20 cellular contexts compared by ENCODE assay signal in genomic region chr3:122461834-122462233, GRCh38.
"Had no signal": no experiment of that assay in that cellular context is flagged by ENCODE, and none has a peak within 500 bp of the region (broad histone marks: within the 10 kb centered on the region; RNA-seq: fewer than 3 reads in every experiment).

No MANE protein-coding gene starts in this region.

- FAIRE-seq: urothelium cell line had no signal

- H3K4me2 ChIP-seq: smooth muscle cell had no signal

- H3K4me3 Mint-ChIP-seq: activated CD8-positive, alpha-beta T cell treated with anti-CD3 and anti-CD28 coated beads, Interleukin-2, amount 10 ng/mL, durations not matched to agents 7 days and 5 days; nephron progenitor cell; stimulated activated naive B cell treated with anti-CD40 and anti-IgM and Interleukin-4, amounts not matched to agents 10 μg/mL and 1 μg/mL and 100 μg/mL, for 72 hours had no signal

- H3K4me1 Mint-ChIP-seq: nephron progenitor cell had no signal

- H3K27ac Mint-ChIP-seq: activated CD8-positive, alpha-beta T cell treated with anti-CD3 and anti-CD28 coated beads, Interleukin-2, amount 10 ng/mL, durations not matched to agents 7 days and 5 days; activated T-helper 2 cell treated with anti-CD3 and anti-CD28 coated beads, Interferon-gamma antibody, Interleukin-2, Interleukin-4, amounts not matched to agents 10 μg/mL and 5 μg/mL and 100 μg/mL, durations not matched to agents 14 hours and 24 hours and 36 hours; nephron progenitor cell; stimulated activated naive B cell treated with anti-CD40 and anti-IgM and Interleukin-4, amounts not matched to agents 10 μg/mL and 1 μg/mL and 100 μg/mL, for 72 hours had no signal

- H3K27me3 ChIP-seq: body of pancreas, cardiac muscle cell, transverse colon had no signal

- DNase-seq: activated CD4-positive, alpha-beta T cell treated with anti-CD3 and anti-CD28 coated beads, Interleukin-2, amount 50 U/mL, for 1 hour; activated CD4-positive, CD25-positive, alpha-beta regulatory T cell treated with anti-CD3 and anti-CD28 coated beads, Interleukin-2, amount 50 U/mL, for 72 hours; activated CD8-positive, alpha-beta T cell treated with anti-CD3 and anti-CD28 coated beads, Interleukin-2, amount 10 ng/mL, durations not matched to agents 7 days and 5 days; activated naive CD4-positive, alpha-beta T cell; body of pancreas; foreskin fibroblast; left ventricle myocardium inferior; mammary epithelial cell; midbrain; nephron progenitor cell; stimulated activated CD4-positive, alpha-beta T cell treated with anti-CD3 and anti-CD28 coated beads, Interleukin-15, amount 100 ng/mL, for 24 hours; stimulated activated naive B cell treated with anti-CD40 and anti-IgM and Interleukin-4, amounts not matched to agents 10 μg/mL and 1 μg/mL and 100 μg/mL, for 72 hours; transverse colon had no signal

- H3K4me1 ChIP-seq: left ventricle myocardium inferior, parathyroid adenoma, transverse colon had no signal

- H3K9ac ChIP-seq: parathyroid adenoma had no signal

- H3K27ac ChIP-seq: body of pancreas, cardiac muscle cell, left ventricle myocardium inferior, parathyroid adenoma, transverse colon, VCaP had no signal

- H3K4me3 ChIP-seq: body of pancreas, cardiac muscle cell, left ventricle myocardium inferior, smooth muscle cell, transverse colon had no signal

- H3K9me3 Mint-ChIP-seq: activated T-helper 2 cell treated with anti-CD3 and anti-CD28 coated beads, Interferon-gamma antibody, Interleukin-2, Interleukin-4, amounts not matched to agents 10 μg/mL and 5 μg/mL and 100 μg/mL, durations not matched to agents 14 hours and 24 hours and 36 hours; nephron progenitor cell; stimulated activated naive B cell treated with anti-CD40 and anti-IgM and Interleukin-4, amounts not matched to agents 10 μg/mL and 1 μg/mL and 100 μg/mL, for 72 hours had no signal

- H3K9me3 ChIP-seq: body of pancreas, left ventricle myocardium inferior, transverse colon had no signal

- H3K27me3 Mint-ChIP-seq: stimulated activated naive B cell treated with anti-CD40 and anti-IgM and Interleukin-4, amounts not matched to agents 10 μg/mL and 1 μg/mL and 100 μg/mL, for 72 hours had no signal

- H2AFZ ChIP-seq: parathyroid adenoma had no signal

- ATAC-seq: activated CD8-positive, alpha-beta T cell treated with anti-CD3 and anti-CD28 coated beads, Interleukin-2, amount 10 ng/mL, durations not matched to agents 7 days and 5 days; body of pancreas; sciatic nerve; stimulated activated naive B cell treated with anti-CD40 and anti-IgM and Interleukin-4, amounts not matched to agents 10 μg/mL and 1 μg/mL and 100 μg/mL, for 72 hours had no signal
